ENCODE assay signal across 15 cellular contexts in the genomic region with DNA sequence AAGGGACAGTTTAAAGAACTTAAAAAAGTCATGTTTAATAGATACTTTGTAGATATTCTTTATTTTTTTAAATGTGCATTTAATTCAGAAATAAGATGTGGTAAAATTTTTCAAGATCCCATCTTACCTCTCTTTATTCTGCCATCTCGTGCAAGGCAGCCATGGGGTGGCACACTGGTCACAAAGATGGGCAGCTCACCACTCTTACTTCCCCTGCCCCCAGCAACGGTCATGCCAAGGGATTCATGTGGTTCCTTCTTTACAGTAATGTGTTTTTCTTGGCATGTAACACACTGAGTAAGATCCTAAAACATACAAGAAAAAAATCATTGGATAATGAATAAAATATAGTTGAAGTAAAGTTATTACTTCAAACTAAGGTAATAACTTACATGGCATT.
DNase-seq lines count a peak whose midpoint lies in the region; ATAC-seq and TF ChIP-seq lines count a peak whose summit lies in the region.
"Had no signal": no experiment of that assay in that cellular context is flagged by ENCODE, and none has a peak within 500 bp of the region (broad histone marks: within the 10 kb centered on the region; RNA-seq: fewer than 3 reads in every experiment).

No MANE protein-coding gene starts in this region.

- no peaks in the 10 kb centered on the region for H3K27me3 ChIP-seq in upper lobe of left lung
- H3K27me3 ChIP-seq: tibial nerve had no signal

- TF ChIP-seq POLR2A in upper lobe of left lung (IDR thresholded peaks at IDR 0.05): no peak

- POLR2A ChIA-PET in activated CD4-positive, alpha-beta T cell treated with anti-CD3 and anti-CD28 coated beads for 36 hours (lab: Charles Lee): no interaction called here

- peaks cover 10% of the 10 kb centered on the region for H3K36me3 Mint-ChIP-seq in activated CD4-positive, alpha-beta T cell treated with anti-CD3 and anti-CD28 coated beads for 36 hours (ENCODE audit: low read depth)

- no peak for ATAC-seq in activated CD4-positive, alpha-beta T cell treated with anti-CD3 and anti-CD28 coated beads for 36 hours
- no peak for ATAC-seq in upper lobe of left lung (ENCODE audit: low FRiP score in 2 of 2)
- ATAC-seq: activated CD8-positive, alpha-beta memory T cell treated with anti-CD3 and anti-CD28 coated beads, Interleukin-2, amount 10 ng/mL, durations not matched to agents 7 days and 5 days; esophagus mucosa had no signal

- peaks cover under 1% of the 10 kb centered on the region for H3K4me1 Mint-ChIP-seq in activated CD4-positive, alpha-beta T cell treated with anti-CD3 and anti-CD28 coated beads for 36 hours
- H3K4me1 Mint-ChIP-seq: H9 had no signal

- TF ChIP-seq CTCF in fibroblast of mammary gland (conservative IDR thresholded peaks at IDR 0.05; ENCODE audit: control insufficient read depth, insufficient read depth, low read depth, low read length) (peak; percentile 12), upper lobe of left lung (IDR thresholded peaks at IDR 0.05) (no peak)

- no peaks in the 10 kb centered on the region for H3K27me3 Mint-ChIP-seq in activated CD4-positive, alpha-beta T cell treated with anti-CD3 and anti-CD28 coated beads for 36 hours
- H3K27me3 Mint-ChIP-seq: activated CD8-positive, alpha-beta memory T cell treated with anti-CD3 and anti-CD28 coated beads, Interleukin-2, amount 10 ng/mL, durations not matched to agents 7 days and 5 days; progenitor cell of endocrine pancreas had no signal

- no peak for TF ChIP-seq EP300 in upper lobe of left lung (IDR thresholded peaks at IDR 0.05)

- WGBS in upper lobe of left lung, 2 donors: 52 to 72% methylated on average over 2 of the region's 2 CpGs

- H3K27ac ChIP-seq in upper lobe of left lung: no peak overlapping the region
- H3K27ac ChIP-seq: tibial nerve had no signal

- H3K9me3 Mint-ChIP-seq in activated CD4-positive, alpha-beta T cell treated with anti-CD3 and anti-CD28 coated beads for 36 hours (ENCODE audit: low read depth): no peaks in the 10 kb centered on the region
- H3K9me3 Mint-ChIP-seq: H9 had no signal

- in situ Hi-C loops in SK-MEL-5 (cut with HindIII; ENCODE audit: low pct_unique_long_range_greater_than_20kb, low sequenced_read_pairs): no loop called here

- peaks cover 0 to 4% (median 0%) of the 10 kb centered on the region in 4 donors for H3K4me1 ChIP-seq in upper lobe of left lung
- H3K4me1 ChIP-seq: tibial nerve had no signal

- CTCF ChIA-PET in activated CD4-positive, alpha-beta T cell treated with anti-CD3 and anti-CD28 coated beads for 36 hours (lab: Charles Lee): interaction anchor here (0.5 to 1.8 kb wide), 3 partner anchors 46 to 271 kb away, joined by 4 to 5 read pairs (median 5); no protein-coding TSS in a partner anchor

- H3K4me3 Mint-ChIP-seq in activated CD4-positive, alpha-beta T cell treated with anti-CD3 and anti-CD28 coated beads for 36 hours: no peak overlapping the region
- H3K4me3 Mint-ChIP-seq: activated CD8-positive, alpha-beta memory T cell treated with anti-CD3 and anti-CD28 coated beads, Interleukin-2, amount 10 ng/mL, durations not matched to agents 7 days and 5 days; H9 had no signal

- H3K4me3 ChIP-seq in fibroblast of mammary gland (ENCODE audit: control insufficient read depth, low read depth, low read length) (no peak overlapping the region), skeletal muscle cell (ENCODE audit: low read depth, low read length) (no peak overlapping the region), upper lobe of left lung (no peak overlapping the region)
- H3K4me3 ChIP-seq: tibial nerve had no signal

- no peaks in the 10 kb centered on the region for H3K9me3 ChIP-seq in upper lobe of left lung
- H3K9me3 ChIP-seq: tibial nerve had no signal

- peak; percentile 10 for DNase-seq in activated CD4-positive, alpha-beta T cell treated with anti-CD3 and anti-CD28 coated beads for 36 hours
- no peak for DNase-seq in activated CD4-positive, alpha-beta T cell treated with anti-CD3 and anti-CD28 coated beads for 1 hour
- DNase-seq in SK-MEL-5 (ENCODE audit: low read depth, low spot score) (peak; percentile 67), fibroblast of mammary gland (ENCODE audit: low read depth) (peak; percentile 83), skeletal muscle cell (ENCODE audit: low read depth) (peak; percentile 46), upper lobe of left lung (no peak)
- no peak for DNase-seq in effector CD4-positive, alpha-beta T cell
- DNase-seq in activated effector memory CD4-positive, alpha-beta T cell treated with anti-CD3 and anti-CD28 coated beads, Interleukin-2, amount 50 U/mL, for 16 hours: no peak
- DNase-seq: 8988T; activated CD8-positive, alpha-beta memory T cell treated with anti-CD3 and anti-CD28 coated beads, Interleukin-2, amount 10 ng/mL, durations not matched to agents 7 days and 5 days; H9; NCI-H1048 had no signal

- intact Hi-C loops in activated CD4-positive, alpha-beta T cell treated with anti-CD3 and anti-CD28 coated beads for 36 hours (cut with DNase I, micrococcal nuclease): loop anchor here (5.0 to 10.0 kb wide), 2 partner anchors 159 to 271 kb away; no protein-coding TSS in a partner anchor

- peaks cover 15 to 48% (median 19%) of the 10 kb centered on the region in 4 donors for H3K36me3 ChIP-seq in upper lobe of left lung

- H3K27ac Mint-ChIP-seq in activated CD4-positive, alpha-beta T cell treated with anti-CD3 and anti-CD28 coated beads for 36 hours: no peak overlapping the region
- H3K27ac Mint-ChIP-seq: activated CD8-positive, alpha-beta memory T cell treated with anti-CD3 and anti-CD28 coated beads, Interleukin-2, amount 10 ng/mL, durations not matched to agents 7 days and 5 days; H9; progenitor cell of endocrine pancreas had no signal

Comparison
In these comparisons a context has a peak if more than half of its experiments do, and no peak if none do; other contexts are left out.
1. DNase-seq: peak in activated CD4-positive, alpha-beta T cell treated with anti-CD3 and anti-CD28 coated beads for 36 hours (single experiment), SK-MEL-5 (single experiment), fibroblast of mammary gland (single experiment) and skeletal muscle cell (single experiment); none in activated CD4-positive, alpha-beta T cell treated with anti-CD3 and anti-CD28 coated beads for 1 hour (single experiment), effector CD4-positive, alpha-beta T cell (single experiment), activated effector memory CD4-positive, alpha-beta T cell treated with anti-CD3 and anti-CD28 coated beads, Interleukin-2, amount 50 U/mL, for 16 hours (single experiment) and upper lobe of left lung (0 of 2).